8 cellular contexts compared by ENCODE assay signal in the genomic region with DNA sequence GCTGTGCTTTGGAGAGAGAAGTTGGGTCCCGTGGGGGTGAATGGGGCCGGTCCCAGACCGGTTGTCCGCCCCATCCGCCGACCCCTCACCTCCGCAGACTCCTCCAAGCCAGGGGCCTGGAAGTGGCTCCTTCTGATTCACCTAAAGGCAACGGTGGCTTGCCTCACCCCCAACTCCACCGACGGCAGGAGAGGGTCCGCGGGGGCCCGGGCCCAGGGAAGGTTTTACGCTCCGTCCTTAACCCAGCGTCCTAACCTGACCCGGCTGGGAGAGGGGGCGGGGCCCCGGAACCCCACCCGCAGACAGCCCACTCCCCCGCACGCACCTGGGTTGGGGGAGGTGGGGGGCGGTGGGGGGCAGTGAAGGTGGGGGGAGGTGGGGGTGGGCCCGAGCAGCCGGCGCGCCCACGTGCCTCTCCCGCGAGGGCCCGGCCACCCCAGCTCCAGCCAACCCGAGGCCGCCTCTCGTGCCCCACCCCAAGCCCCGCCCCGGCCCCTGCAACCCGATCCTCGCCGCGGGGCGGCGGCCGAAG. TPM values are rescaled to one million over a fixed set of nuclear protein-coding genes. Genes with fewer than 3 reads are reported as not detected.
A peak's percentile ranks its signal among the peaks of the same experiment; 100 is the strongest.
DNase-seq lines count a peak whose midpoint lies in the region; ATAC-seq and TF ChIP-seq lines count a peak whose summit lies in the region.

No MANE protein-coding gene starts in this region.

- TF ChIP-seq CTCF in Caco-2 (IDR thresholded peaks at IDR 0.05; ENCODE audit: insufficient read depth in 1 of 2, low read depth in 1 of 2, low read length in 1 of 2, severe bottlenecking in 1 of 2, unreplicated experiment in 1 of 2), result peak in 1 of 2 experiments; percentile 12

- H3K9me3 Mint-ChIP-seq in Caco-2 (ENCODE audit: unreplicated experiment), result no peaks in the 10 kb centered on the region

- H3K4me3 Mint-ChIP-seq in Caco-2 (ENCODE audit: unreplicated experiment), result peak overlapping the region; percentile 63

- no peak overlapping the region for H3K9ac ChIP-seq in iPS-15b (ENCODE audit: low read depth, low read length)

- no TSS peak for BruUV-seq in Caco-2 (replicated peaks; lab: Mats Ljungman, UMichigan)

- POLR2A ChIA-PET in Caco-2 (lab: Charles Lee), result interaction anchor here (0.6 to 1.5 kb wide), 4 partner anchors 20 to 102 kb away, joined by 3 to 7 read pairs (median 6); no protein-coding TSS in a partner anchor

- no peaks in the 10 kb centered on the region for H3K27me3 Mint-ChIP-seq in Caco-2 (ENCODE audit: insufficient read depth, unreplicated experiment)

- H3K4me1 ChIP-seq in Caco-2 (peaks cover 16% of the 10 kb centered on the region), iPS-15b (ENCODE audit: control insufficient read depth, insufficient read depth, low read length) (peaks cover 11% of the 10 kb centered on the region)

- H3K36me3 ChIP-seq in Caco-2 (ENCODE audit: control insufficient read depth, insufficient read depth, low read length) (no peaks in the 10 kb centered on the region; the same call in 1 of the 2 replicates), iPS-15b (ENCODE audit: control insufficient read depth, insufficient read depth, low read length) (no peaks in the 10 kb centered on the region)

- intact Hi-C loops in Caco-2 (cut with micrococcal nuclease; ENCODE audit: unreplicated experiment), result loop anchor here (2.0 kb wide), 1 partner anchor 21 kb away; a partner anchor contains a TSS

- H3K27ac Mint-ChIP-seq in Caco-2 (ENCODE audit: unreplicated experiment), result no peak overlapping the region

- DNase-seq in Caco-2, result peak in 1 of 2 experiments; percentile 91
- DNase-seq in NCI-H2081 treated with DMSO at 0.1 percent for 48 hours (lab: John Stamatoyannopoulos, UW), result peak; percentile 39
- peak; percentile 42 for DNase-seq in activated naive CD8-positive, alpha-beta T cell treated with anti-CD3 and anti-CD28 coated beads, Interleukin-2, amount 50 U/mL, for 16 hours (ENCODE audit: low read depth, low spot score)
- peak; percentile 32 for DNase-seq in stimulated activated CD4-positive, alpha-beta T cell treated with anti-CD3 and anti-CD28 coated beads, Interleukin-2, amount 100 ng/mL, for 4 hours (ENCODE audit: low read depth)
- DNase-seq in SHP77 treated with DMSO at 0.1 percent for 48 hours (lab: John Stamatoyannopoulos, UW), result no peak

- H3K27me3 ChIP-seq in Caco-2 (replicated peaks; ENCODE audit: control insufficient read depth, insufficient read depth, low read length), result no peaks in the 10 kb centered on the region
- H3K27me3 ChIP-seq in iPS-15b (ENCODE audit: control insufficient read depth, insufficient read depth, low read length), result peaks cover 29% of the 10 kb centered on the region

- H3K9me3 ChIP-seq in Caco-2 (no peaks in the 10 kb centered on the region), iPS-15b (ENCODE audit: control insufficient read depth, insufficient read depth, low read length) (no peaks in the 10 kb centered on the region)

- peak overlapping the region; percentile 30 for H3K4me3 ChIP-seq in Caco-2 (ENCODE audit: low read depth, low read length)
- peak overlapping the region; percentile 53 for H3K4me3 ChIP-seq in iPS-15b (ENCODE audit: low read depth, low read length)

- no peaks in the 10 kb centered on the region for H3K36me3 Mint-ChIP-seq in Caco-2 (ENCODE audit: insufficient read depth, unreplicated experiment)

- CTCF ChIA-PET in Caco-2 (lab: Charles Lee), result interaction anchor here (0.6 to 9.4 kb wide), 14 partner anchors 8 to 420 kb away, joined by 3 to 110 read pairs (median 8); a partner anchor contains a TSS

- ATAC-seq in GM21717 (IDR thresholded peaks at IDR 0.05; ENCODE audit: unreplicated experiment) (peak; percentile 15), HG02571 (IDR thresholded peaks at IDR 0.05; ENCODE audit: unreplicated experiment) (no peak)

- H3K4me1 Mint-ChIP-seq in Caco-2 (ENCODE audit: low read depth, unreplicated experiment), result peaks cover 8% of the 10 kb centered on the region

RNA-seq across cellular contexts. Expression of a gene that starts 12.7 kb away (rescaled TPM):
- not detected in 2 replicates for total RNA-seq in Caco-2 (2022)

RNA-seq across cellular contexts. Expression of a gene that starts 21.8 kb away (rescaled TPM):
- 75.0 and 83.2 TPM in 2 replicates for total RNA-seq in Caco-2 (2022)
